ENCODE assay signal across 2 cellular contexts in the genomic region with DNA sequence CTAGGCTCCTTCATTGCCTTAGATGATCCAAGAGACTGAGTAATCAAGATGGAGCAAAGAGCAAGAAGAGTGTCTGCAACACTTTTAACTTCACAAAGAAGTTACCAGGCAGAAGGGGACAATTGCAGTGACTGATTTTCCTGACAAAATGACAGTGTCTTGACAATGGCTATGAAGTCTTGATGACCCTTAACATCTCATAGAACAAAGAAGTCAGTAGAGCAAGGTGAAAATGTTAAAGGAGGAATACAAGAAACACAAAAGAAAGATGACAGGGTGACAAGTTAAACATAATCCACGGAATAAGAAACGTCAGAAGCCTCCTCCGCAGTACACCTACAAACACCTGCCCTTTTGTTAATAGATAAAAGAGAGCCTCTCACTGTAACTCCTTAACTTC.
TF ChIP-seq lines count a peak whose summit lies in the region.

No MANE protein-coding gene starts in this region.

TF ChIP-seq in IMR-90, 13 proteins besides CTCF, POLR2A, EP300 and RAD21:
- TF ChIP-seq RFX5 (IDR thresholded peaks at IDR 0.05; ENCODE audit: low read depth, low read length), result no peak
- no peak for TF ChIP-seq MAFK (IDR thresholded peaks at IDR 0.05; ENCODE audit: low read depth, low read length)
- TF ChIP-seq USF2 (IDR thresholded peaks at IDR 0.05; ENCODE audit: low read depth, low read length), result no peak
- no peak for TF ChIP-seq FOS (IDR thresholded peaks at IDR 0.05; ENCODE audit: low read depth, low read length)
- TF ChIP-seq MXI1 (IDR thresholded peaks at IDR 0.05; ENCODE audit: borderline replicate concordance, low read depth, low read length), result no peak
- TF ChIP-seq MAZ (IDR thresholded peaks at IDR 0.05; ENCODE audit: borderline replicate concordance, low read depth, low read length), result no peak
- no peak for TF ChIP-seq SMC3 (IDR thresholded peaks at IDR 0.05; ENCODE audit: low read depth, low read length)

TF ChIP-seq in endothelial cell of umbilical vein, 7 proteins besides CTCF, POLR2A, EP300 and RAD21:
- TF ChIP-seq MAX (IDR thresholded peaks at IDR 0.05; ENCODE audit: insufficient read depth, insufficient read length) (no peak), MYC (IDR thresholded peaks at IDR 0.05; ENCODE audit: low read depth, low read length) (no peak), EZH2 (IDR thresholded peaks at IDR 0.05; ENCODE audit: borderline replicate concordance, low read depth, low read length, severe bottlenecking) (no peak), POLR2AphosphoS5 (IDR thresholded peaks at IDR 0.05; ENCODE audit: insufficient read depth, low read depth, low read length) (no peak), JUN (IDR thresholded peaks at IDR 0.05; ENCODE audit: borderline replicate concordance, insufficient read depth, insufficient read length, low read depth) (no peak), FOS (IDR thresholded peaks at IDR 0.05; ENCODE audit: borderline replicate concordance, insufficient read depth, low read length) (no peak), GATA2 (IDR thresholded peaks at IDR 0.05; ENCODE audit: insufficient read depth, insufficient read length, low read depth, low read length) (no peak)
